ENCODE assay signal across 20 cellular contexts in genomic region chr10:123553810-123554430, GRCh38.
DNase-seq lines count a peak whose midpoint lies in the region; ATAC-seq, FAIRE-seq and TF ChIP-seq lines count a peak whose summit lies in the region.
"Had no signal": no experiment of that assay in that cellular context is flagged by ENCODE, and none has a peak within 500 bp of the region (broad histone marks: within the 10 kb centered on the region; RNA-seq: fewer than 3 reads in every experiment).

No MANE protein-coding gene starts in this region.

- H3K36me3 ChIP-seq in bronchial epithelial cell (ENCODE audit: control insufficient read depth, insufficient read depth, low read length): no peaks in the 10 kb centered on the region
- H3K36me3 ChIP-seq: ascending aorta, thyroid gland had no signal

- H3K27me3 Mint-ChIP-seq in activated CD4-positive, alpha-beta T cell treated with anti-CD3 and anti-CD28 coated beads, Interleukin-2, amount 10 ng/mL, durations not matched to agents 24 days and 14 days: no peaks in the 10 kb centered on the region

- H3K36me3 Mint-ChIP-seq in activated CD4-positive, alpha-beta T cell treated with anti-CD3 and anti-CD28 coated beads, Interleukin-2, amount 10 ng/mL, durations not matched to agents 24 days and 14 days (ENCODE audit: low read depth): no peaks in the 10 kb centered on the region
- H3K36me3 Mint-ChIP-seq: activated naive CD4-positive, alpha-beta T cell treated with anti-CD3 and anti-CD28 coated beads, Interleukin-2, amount 10 ng/mL, durations not matched to agents 7 days and 5 days; stimulated activated effector memory CD8-positive, alpha-beta T cell treated with anti-CD3 and anti-CD28 coated beads, Interleukin-12 subunit alpha, Interleukin-12 subunit beta, amount 100 ng/mL, for 72 hours had no signal

- H3K4me3 Mint-ChIP-seq in activated CD4-positive, alpha-beta T cell treated with anti-CD3 and anti-CD28 coated beads, Interleukin-2, amount 10 ng/mL, durations not matched to agents 24 days and 14 days: no peak overlapping the region
- H3K4me3 Mint-ChIP-seq: activated CD4-positive, alpha-beta T cell treated with anti-CD3 and anti-CD28 coated beads, Interleukin-2, amount 10 ng/mL, durations not matched to agents 7 days and 5 days; activated naive CD4-positive, alpha-beta T cell treated with anti-CD3 and anti-CD28 coated beads, Interleukin-2, amount 10 ng/mL, durations not matched to agents 7 days and 5 days; CD8-positive, alpha-beta memory T cell; HFFc6; stimulated activated effector memory CD8-positive, alpha-beta T cell treated with anti-CD3 and anti-CD28 coated beads, Interleukin-12 subunit alpha, Interleukin-12 subunit beta, amount 100 ng/mL, for 72 hours had no signal

- peaks cover 2% of the 10 kb centered on the region for H3K27me3 ChIP-seq in bronchial epithelial cell (ENCODE audit: control insufficient read depth, insufficient read depth, low read length)
- H3K27me3 ChIP-seq: ascending aorta, thyroid gland had no signal

- no peaks in the 10 kb centered on the region for H3K9me3 Mint-ChIP-seq in activated CD4-positive, alpha-beta T cell treated with anti-CD3 and anti-CD28 coated beads, Interleukin-2, amount 10 ng/mL, durations not matched to agents 24 days and 14 days
- H3K9me3 Mint-ChIP-seq: activated CD4-positive, alpha-beta T cell treated with anti-CD3 and anti-CD28 coated beads, Interleukin-2, amount 10 ng/mL, durations not matched to agents 7 days and 5 days; activated naive CD4-positive, alpha-beta T cell treated with anti-CD3 and anti-CD28 coated beads, Interleukin-2, amount 10 ng/mL, durations not matched to agents 7 days and 5 days; stimulated activated effector memory CD8-positive, alpha-beta T cell treated with anti-CD3 and anti-CD28 coated beads, Interleukin-12 subunit alpha, Interleukin-12 subunit beta, amount 100 ng/mL, for 72 hours had no signal

- H3K4me3 ChIP-seq in GM12875 (ENCODE audit: low read depth, low read length) (peak overlapping the region; percentile 1), bronchial epithelial cell (ENCODE audit: low read depth, low read length) (no peak overlapping the region)
- H3K4me3 ChIP-seq: ascending aorta, K562, thyroid gland had no signal

- H3K27ac Mint-ChIP-seq in activated CD4-positive, alpha-beta T cell treated with anti-CD3 and anti-CD28 coated beads, Interleukin-2, amount 10 ng/mL, durations not matched to agents 24 days and 14 days: no peak overlapping the region
- H3K27ac Mint-ChIP-seq: activated CD4-positive, alpha-beta T cell treated with anti-CD3 and anti-CD28 coated beads, Interleukin-2, amount 10 ng/mL, durations not matched to agents 7 days and 5 days; activated naive CD4-positive, alpha-beta T cell treated with anti-CD3 and anti-CD28 coated beads, Interleukin-2, amount 10 ng/mL, durations not matched to agents 7 days and 5 days; CD8-positive, alpha-beta memory T cell; HFFc6; stimulated activated effector memory CD8-positive, alpha-beta T cell treated with anti-CD3 and anti-CD28 coated beads, Interleukin-12 subunit alpha, Interleukin-12 subunit beta, amount 100 ng/mL, for 72 hours had no signal

- peak; percentile 76 for FAIRE-seq in bronchial epithelial cell (lab: Jason Lieb, UNC)
- FAIRE-seq: K562 had no signal

- TF ChIP-seq CTCF in GM12875 (IDR thresholded peaks at IDR 0.05; ENCODE audit: borderline replicate concordance, insufficient read depth, low read depth, low read length) (no peak), bronchial epithelial cell (IDR thresholded peaks at IDR 0.05; ENCODE audit: insufficient read depth, low read length, severe bottlenecking) (no peak)

- DNase-seq in bronchial epithelial cell (ENCODE audit: low read depth) (no peak), NCI-H1105 treated with DMSO at 0.1 percent for 48 hours (lab: John Stamatoyannopoulos, UW) (no peak), iPS-NIHi7 (ENCODE audit: extremely low spot score) (no peak)
- DNase-seq in activated CD4-positive, alpha-beta T cell treated with anti-CD3 and anti-CD28 coated beads, Interleukin-2, amount 10 ng/mL, durations not matched to agents 24 days and 14 days: no peak
- no peak for DNase-seq in activated naive CD4-positive, alpha-beta T cell (lab: John Stamatoyannopoulos, UW)
- DNase-seq: activated CD4-positive, alpha-beta T cell treated with anti-CD3 and anti-CD28 coated beads, Interleukin-2, amount 10 ng/mL, durations not matched to agents 7 days and 5 days; activated naive CD4-positive, alpha-beta T cell treated with anti-CD3 and anti-CD28 coated beads, Interleukin-2, amount 10 ng/mL, durations not matched to agents 7 days and 5 days; activated T-cell treated with anti-CD3 and anti-CD28 coated beads for 4 hours; CD8-positive, alpha-beta memory T cell; HFFc6; NCI-H187 treated with DMSO at 0.1 percent for 48 hours; stimulated activated CD4-positive, alpha-beta T cell treated with anti-CD3 and anti-CD28 coated beads, Interleukin-12 subunit alpha, Interleukin-12 subunit beta, amount 100 ng/mL, for 4 hours; thyroid gland had no signal

- H3K4me1 Mint-ChIP-seq in activated CD4-positive, alpha-beta T cell treated with anti-CD3 and anti-CD28 coated beads, Interleukin-2, amount 10 ng/mL, durations not matched to agents 24 days and 14 days: no peaks in the 10 kb centered on the region
- H3K4me1 Mint-ChIP-seq: activated CD4-positive, alpha-beta T cell treated with anti-CD3 and anti-CD28 coated beads, Interleukin-2, amount 10 ng/mL, durations not matched to agents 7 days and 5 days; activated naive CD4-positive, alpha-beta T cell treated with anti-CD3 and anti-CD28 coated beads, Interleukin-2, amount 10 ng/mL, durations not matched to agents 7 days and 5 days; CD8-positive, alpha-beta memory T cell; stimulated activated effector memory CD8-positive, alpha-beta T cell treated with anti-CD3 and anti-CD28 coated beads, Interleukin-12 subunit alpha, Interleukin-12 subunit beta, amount 100 ng/mL, for 72 hours had no signal

- ATAC-seq in GM21390 (IDR thresholded peaks at IDR 0.05; ENCODE audit: unreplicated experiment): peak; percentile 51
- ATAC-seq in HG03060 (IDR thresholded peaks at IDR 0.05; ENCODE audit: low read depth, unreplicated experiment): peak; percentile 34
- ATAC-seq: K562; Right ventricle myocardium inferior; stimulated activated effector memory CD8-positive, alpha-beta T cell treated with anti-CD3 and anti-CD28 coated beads, Interleukin-12 subunit alpha, Interleukin-12 subunit beta, amount 100 ng/mL, for 72 hours had no signal

- intact Hi-C loops in activated CD4-positive, alpha-beta T cell treated with anti-CD3 and anti-CD28 coated beads, Interleukin-2, amount 10 ng/mL, durations not matched to agents 24 days and 14 days (cut with micrococcal nuclease): no loop called here
